Comparison of ENCODE assay signal across 5 cellular contexts in genomic region chr10:110639858-110640257, GRCh38.
A peak's percentile ranks its signal among the peaks of the same experiment; 100 is the strongest.
TF ChIP-seq lines count a peak whose summit lies in the region.

No MANE protein-coding gene starts in this region.

TF ChIP-seq in A549, 52 proteins besides CTCF, POLR2A, EP300 and RAD21:
- TF ChIP-seq MAFK (IDR thresholded peaks at IDR 0.05; ENCODE audit: partially characterized antibody) = peak; percentile 80

TF ChIP-seq in HEK293, 187 proteins besides CTCF, POLR2A, EP300 and RAD21:
- 0 out of 2 replicates have a peak, but pooled peaks have one; percentile 46 for TF ChIP-seq ZNF580 (tag by site-specific recombination; IDR thresholded peaks at IDR 0.05)
- TF ChIP-seq ZNF146 (tag by site-specific recombination; IDR thresholded peaks at IDR 0.05) = peak; percentile 88

TF ChIP-seq in IMR-90, 13 proteins besides CTCF, POLR2A, EP300 and RAD21:
- TF ChIP-seq MAFK (IDR thresholded peaks at IDR 0.05; ENCODE audit: low read depth, low read length) = peak; percentile 72

TF ChIP-seq in K562, 482 proteins besides CTCF, POLR2A, EP300 and RAD21:
- TF ChIP-seq C11orf30 (IDR thresholded peaks at IDR 0.05; ENCODE audit: low read depth) = peak; percentile 56; the same call in 1 of the 2 replicates
- peak; percentile 81 for TF ChIP-seq ZNF316 (IDR thresholded peaks at IDR 0.05)

TF ChIP-seq in HepG2, 621 proteins besides CTCF, POLR2A, EP300 and RAD21:
- TF ChIP-seq MAFF (IDR thresholded peaks at IDR 0.05; ENCODE audit: low read depth, low read length) (peak; percentile 61), MAFK (conservative IDR thresholded peaks at IDR 0.05 in 1 of 2, IDR thresholded peaks at IDR 0.05 in 1 of 2; ENCODE audit: low read length in 2 of 2) (peak; percentile 30 to 81)
